9 cellular contexts compared by ENCODE assay signal in the genomic region with DNA sequence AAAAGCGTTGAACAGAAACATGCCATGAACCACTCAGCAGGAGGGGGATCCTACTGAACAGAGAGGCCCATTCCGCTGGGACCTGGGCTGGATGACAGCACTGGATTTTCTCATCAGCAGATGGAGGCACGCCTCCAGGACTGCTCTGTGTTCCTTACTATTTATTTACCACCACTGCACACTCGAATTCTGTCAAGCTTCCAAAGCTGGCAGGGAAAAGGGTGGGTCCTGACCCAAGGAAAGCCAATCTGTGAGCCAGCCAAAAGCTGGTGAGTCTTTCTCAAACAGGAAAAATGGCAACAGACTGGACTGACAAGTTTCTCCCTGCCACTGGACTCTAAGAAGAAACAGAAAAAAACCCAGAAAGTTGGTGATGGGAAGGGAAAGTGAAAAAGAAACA. TPM values are rescaled to one million over a fixed set of nuclear protein-coding genes. Genes with fewer than 3 reads are reported as not detected.
A peak's percentile ranks its signal among the peaks of the same experiment; 100 is the strongest.
DNase-seq lines count a peak whose midpoint lies in the region; ATAC-seq and TF ChIP-seq lines count a peak whose summit lies in the region.
"Had no signal": no experiment of that assay in that cellular context is flagged by ENCODE, and none has a peak within 500 bp of the region (broad histone marks: within the 10 kb centered on the region; RNA-seq: fewer than 3 reads in every experiment).

No MANE protein-coding gene starts in this region.

- 50% methylated on average over 4 of the region's 4 CpGs for WGBS in prostate gland

- no peaks in the 10 kb centered on the region for H3K27me3 Mint-ChIP-seq in activated CD8-positive, alpha-beta memory T cell treated with anti-CD3 and anti-CD28 coated beads, Interleukin-2, amount 10 ng/mL, durations not matched to agents 7 days and 5 days

- no peak for TF ChIP-seq POLR2A in prostate gland (IDR thresholded peaks at IDR 0.05)

- no peak for ATAC-seq in activated CD8-positive, alpha-beta memory T cell treated with anti-CD3 and anti-CD28 coated beads, Interleukin-2, amount 10 ng/mL, durations not matched to agents 7 days and 5 days

- CTCF ChIA-PET in activated CD8-positive, alpha-beta memory T cell treated with anti-CD3 and anti-CD28 coated beads, Interleukin-2, amount 10 ng/mL, durations not matched to agents 7 days and 5 days (lab: Charles Lee), result interaction anchor here (0.7 kb wide), 1 partner anchor 125 kb away, joined by 3 read pairs; no protein-coding TSS in a partner anchor

- in situ Hi-C loops in KBM-7 (cut with MboI; ENCODE audit: low pct_unique_long_range_greater_than_20kb, low sequenced_read_pairs), result no loop called here

- no peak overlapping the region for H3K4me3 ChIP-seq in prostate gland

- no peaks in the 10 kb centered on the region for H3K36me3 ChIP-seq in prostate gland

- H3K4me1 ChIP-seq in prostate gland (replicated peaks), result peaks cover 3% of the 10 kb centered on the region

- peaks cover 19% of the 10 kb centered on the region for H3K4me1 Mint-ChIP-seq in activated CD8-positive, alpha-beta memory T cell treated with anti-CD3 and anti-CD28 coated beads, Interleukin-2, amount 10 ng/mL, durations not matched to agents 7 days and 5 days

- H3K27me3 ChIP-seq in prostate gland (replicated peaks; ENCODE audit: insufficient read depth), result no peaks in the 10 kb centered on the region

- H3K4me3 Mint-ChIP-seq in activated CD8-positive, alpha-beta memory T cell treated with anti-CD3 and anti-CD28 coated beads, Interleukin-2, amount 10 ng/mL, durations not matched to agents 7 days and 5 days, result no peak overlapping the region

- H3K27ac ChIP-seq in epithelial cell of prostate (peak overlapping the region; percentile 14), prostate gland (peak overlapping the region; percentile 52 to 70)

- no peaks in the 10 kb centered on the region for H3K9me3 Mint-ChIP-seq in activated CD8-positive, alpha-beta memory T cell treated with anti-CD3 and anti-CD28 coated beads, Interleukin-2, amount 10 ng/mL, durations not matched to agents 7 days and 5 days (ENCODE audit: low read depth)

- no peaks in the 10 kb centered on the region for H3K9me3 ChIP-seq in prostate gland

- peak in 2 of 4 experiments; percentile 24 to 27 for TF ChIP-seq CTCF in prostate gland (IDR thresholded peaks at IDR 0.05)

- peak overlapping the region; percentile 4 for H3K27ac Mint-ChIP-seq in activated CD8-positive, alpha-beta memory T cell treated with anti-CD3 and anti-CD28 coated beads, Interleukin-2, amount 10 ng/mL, durations not matched to agents 7 days and 5 days

- DNase-seq in activated CD8-positive, alpha-beta memory T cell treated with anti-CD3 and anti-CD28 coated beads, Interleukin-2, amount 10 ng/mL, durations not matched to agents 7 days and 5 days, result no peak
- no peak for DNase-seq in activated CD8-positive, alpha-beta memory T cell treated with anti-CD3 and anti-CD28 coated beads, Interleukin-2, amount 50 U/mL, for 4 hours
- DNase-seq in NCI-H2171 treated with DMSO at 0.1 percent for 48 hours (lab: John Stamatoyannopoulos, UW), result peak; percentile 50
- peak; percentile 46 for DNase-seq in epithelial cell of prostate (ENCODE audit: low read depth, low spot score)
- DNase-seq in prostate gland (ENCODE audit: low spot score), result peak; percentile 87
- DNase-seq in activated effector memory CD4-positive, alpha-beta T cell treated with Interleukin-2 at 50 U/mL for 16 hours, result no peak
- DNase-seq in GM03348 (ENCODE audit: low spot score), result no peak
- no peak for DNase-seq in KBM-7
- DNase-seq: KG1 had no signal

- intact Hi-C loops in prostate gland (cut with DNase I), result no loop called here

- peaks cover 64% of the 10 kb centered on the region for H3K36me3 Mint-ChIP-seq in activated CD8-positive, alpha-beta memory T cell treated with anti-CD3 and anti-CD28 coated beads, Interleukin-2, amount 10 ng/mL, durations not matched to agents 7 days and 5 days

RNA-seq across cellular contexts. Expression of a gene that starts 37.8 kb away (rescaled TPM):
- total RNA-seq in activated CD8-positive, alpha-beta memory T cell treated with anti-CD3 and anti-CD28 coated beads, Interleukin-2, amount 10 ng/mL, durations not matched to agents 7 days and 5 days, result 100 to 1,000 TPM; 111 to 133 TPM
- total RNA-seq in prostate gland, result 100 to 1,000 TPM in 1 of 2 donors, 10 to 100 TPM in 1; 90.1 to 197 TPM

Comparison
In these comparisons a context has a peak if more than half of its experiments do, and no peak if none do; other contexts are left out.
1. DNase-seq: peak in NCI-H2171 treated with DMSO at 0.1 percent for 48 hours (single experiment), epithelial cell of prostate (single experiment) and prostate gland (single experiment); none in activated CD8-positive, alpha-beta memory T cell treated with anti-CD3 and anti-CD28 coated beads, Interleukin-2, amount 10 ng/mL, durations not matched to agents 7 days and 5 days (single experiment), activated CD8-positive, alpha-beta memory T cell treated with anti-CD3 and anti-CD28 coated beads, Interleukin-2, amount 50 U/mL, for 4 hours (single experiment), activated effector memory CD4-positive, alpha-beta T cell treated with Interleukin-2 at 50 U/mL for 16 hours (single experiment), GM03348 (single experiment) and KBM-7 (single experiment).